ENCODE assay signal across 16 cellular contexts in genomic region chr22:49564054-49564453, GRCh38.
DNase-seq lines count a peak whose midpoint lies in the region; ATAC-seq and TF ChIP-seq lines count a peak whose summit lies in the region.
"Had no signal": no experiment of that assay in that cellular context is flagged by ENCODE, and none has a peak within 500 bp of the region (broad histone marks: within the 10 kb centered on the region; RNA-seq: fewer than 3 reads in every experiment).

No MANE protein-coding gene starts in this region.

- no peak overlapping the region for H2AFZ ChIP-seq in H9 (ENCODE audit: low read length)
- H2AFZ ChIP-seq: GM23338 had no signal

- WGBS in H9 (ENCODE audit: extremely low coverage, insufficient read length, low lambda C conversion rate) = no CpG with 5 or more reads among the region's 5 CpGs
- WGBS in sigmoid colon, 2 donors = 87 to 93% methylated on average over 5 of the region's 5 CpGs
- WGBS in prostate gland = 79% methylated on average over 5 of the region's 5 CpGs

- no peak overlapping the region for H3K4me2 ChIP-seq in H9 (ENCODE audit: insufficient read depth, insufficient read length, low read length)
- H3K4me2 ChIP-seq: A549, GM23338 had no signal

- H3K9me3 ChIP-seq in H9 (ENCODE audit: control insufficient read depth, low read depth, low read length) = no peaks in the 10 kb centered on the region
- H3K9me3 ChIP-seq in sigmoid colon = no peaks in the 10 kb centered on the region
- no peaks in the 10 kb centered on the region for H3K9me3 ChIP-seq in prostate gland
- H3K9me3 ChIP-seq: A549, BE2C, HAP-1 had no signal

- no peaks in the 10 kb centered on the region for H3K4me1 Mint-ChIP-seq in H9
- H3K4me1 Mint-ChIP-seq: GM23338 had no signal

- TF ChIP-seq EP300 in sigmoid colon (IDR thresholded peaks at IDR 0.05) = no peak

- H3K9ac ChIP-seq in H9 (ENCODE audit: extremely low read depth, insufficient read length, low read length) = no peak overlapping the region

- H3K23ac ChIP-seq in H9 (ENCODE audit: insufficient read length, low read depth, low read length) = no peak overlapping the region

- H3K79me1 ChIP-seq in H9 (ENCODE audit: insufficient read depth, low read depth, low read length, poor library complexity, severe bottlenecking) = no peaks in the 10 kb centered on the region

- no peak overlapping the region for H2BK15ac ChIP-seq in H9 (ENCODE audit: low read depth, low read length)

- H3K56ac ChIP-seq in H9 (ENCODE audit: insufficient read length, low read depth, low read length) = no peak overlapping the region

- DNase-seq in H7 = peak; percentile 10
- DNase-seq in H9 = peak; percentile 11
- peak; percentile 32 for DNase-seq in left lobe of liver (ENCODE audit: low spot score)
- peak; percentile 34 for DNase-seq in sigmoid colon
- DNase-seq in prostate gland (ENCODE audit: low spot score) = no peak
- no peak for DNase-seq in HCEC 1CT
- DNase-seq: BE2C; CD4-positive, alpha-beta memory T cell; DMS79; HFFc6 had no signal

- H3K18ac ChIP-seq in H9 (ENCODE audit: insufficient read length, low read depth, low read length) = no peak overlapping the region

- H2BK5ac ChIP-seq in H9 (ENCODE audit: insufficient read length, low read length) = no peak overlapping the region

- H3K27me3 ChIP-seq in H7 (ENCODE audit: control insufficient read depth, insufficient read depth, low read length) (no peaks in the 10 kb centered on the region), H9 (ENCODE audit: insufficient read depth, low read length) (no peaks in the 10 kb centered on the region), sigmoid colon (peaks cover 0 to 8% (median 0%) of the 10 kb centered on the region in 3 donors), prostate gland (replicated peaks; ENCODE audit: insufficient read depth) (no peaks in the 10 kb centered on the region)
- H3K27me3 ChIP-seq: BE2C had no signal

- no peaks in the 10 kb centered on the region for H3K23me2 ChIP-seq in H9 (ENCODE audit: insufficient read length, low read depth, low read length, poor library complexity, severe bottlenecking)

- no peak overlapping the region for H2BK12ac ChIP-seq in H9 (ENCODE audit: insufficient read length, low read depth, low read length)

- no peak overlapping the region for H3T11ph ChIP-seq in H9 (ENCODE audit: low read length)

- intact Hi-C loops in sigmoid colon (cut with DNase I) (no loop called here), prostate gland (cut with DNase I) (no loop called here)

- H3K27ac ChIP-seq in H9 (ENCODE audit: insufficient read length, low read depth, low read length) (no peak overlapping the region), sigmoid colon (no peak overlapping the region), prostate gland (no peak overlapping the region)
- H3K27ac ChIP-seq: A549, C4-2B had no signal

- H2AK5ac ChIP-seq in H9 (ENCODE audit: insufficient read length, low read length) = no peak overlapping the region

- ATAC-seq in left lobe of liver (no peak), HG03354 (IDR thresholded peaks at IDR 0.05; ENCODE audit: poor library complexity, severe bottlenecking, unreplicated experiment) (no peak)
- ATAC-seq: A549, GM12878, GM23338 had no signal

- H4K5ac ChIP-seq in H9 (ENCODE audit: insufficient read length, low read depth, low read length) = no peak overlapping the region

- H3K4me1 ChIP-seq in H9 (ENCODE audit: insufficient read depth, low read length) = no peaks in the 10 kb centered on the region
- no peaks in the 10 kb centered on the region for H3K4me1 ChIP-seq in sigmoid colon
- no peaks in the 10 kb centered on the region for H3K4me1 ChIP-seq in prostate gland (replicated peaks)
- H3K4me1 ChIP-seq: A549, BE2C, HAP-1 had no signal

- no peak for TF ChIP-seq POLR2A in sigmoid colon (IDR thresholded peaks at IDR 0.05)
- TF ChIP-seq POLR2A in prostate gland (IDR thresholded peaks at IDR 0.05) = no peak

- H4K8ac ChIP-seq in H9 (replicated peaks; ENCODE audit: insufficient read length, low read depth, low read length) = no peak overlapping the region

- H3K4me3 ChIP-seq in H7 (ENCODE audit: insufficient read depth, low read depth, low read length) (no peak overlapping the region), sigmoid colon (no peak overlapping the region), prostate gland (no peak overlapping the region)
- H3K4me3 ChIP-seq: A549, GM12878, GM23338, HAP-1 had no signal

- no peaks in the 10 kb centered on the region for H4K20me1 ChIP-seq in H9 (ENCODE audit: control insufficient read depth, insufficient read depth, insufficient read length)

- no peaks in the 10 kb centered on the region for H3K36me3 Mint-ChIP-seq in H9 (ENCODE audit: insufficient read depth in 1 of 3, low read depth in 3 of 3)

- H3K4ac ChIP-seq in H9 (ENCODE audit: low read depth, low read length) = no peak overlapping the region

- no peak overlapping the region; the same call in 1 of the 2 replicates for H3K14ac ChIP-seq in H9 (ENCODE audit: insufficient read depth, low read length)

- no peak overlapping the region for H4K91ac ChIP-seq in H9 (ENCODE audit: insufficient read length, low read depth, low read length)

- TF ChIP-seq CTCF in H9 (conservative IDR thresholded peaks at IDR 0.05) = no peak
- TF ChIP-seq CTCF in sigmoid colon (IDR thresholded peaks at IDR 0.05) = no peak
- no peak for TF ChIP-seq CTCF in prostate gland (IDR thresholded peaks at IDR 0.05)

- no peak overlapping the region for H2BK20ac ChIP-seq in H9 (ENCODE audit: low read depth, low read length, poor library complexity, severe bottlenecking)

- H3K9me3 Mint-ChIP-seq in H9 = no peaks in the 10 kb centered on the region; a peak in 1 of 5 replicates
- H3K9me3 Mint-ChIP-seq: GM23338 had no signal

- H3K79me2 ChIP-seq in H9 (ENCODE audit: insufficient read depth, low read length) = no peaks in the 10 kb centered on the region

- H3K36me3 ChIP-seq in H7 (replicated peaks; ENCODE audit: control insufficient read depth, insufficient read depth, low read length) = no peaks in the 10 kb centered on the region
- H3K36me3 ChIP-seq in sigmoid colon = no peaks in the 10 kb centered on the region
- H3K36me3 ChIP-seq in prostate gland = no peaks in the 10 kb centered on the region
- H3K36me3 ChIP-seq: BE2C, HAP-1 had no signal

- no peak overlapping the region for H3K4me3 Mint-ChIP-seq in H9
- H3K4me3 Mint-ChIP-seq: CD4-positive, alpha-beta memory T cell; GM23338; HFFc6 had no signal

- peaks cover 2% of the 10 kb centered on the region for H3K27me3 Mint-ChIP-seq in H9 (ENCODE audit: low read depth)
- H3K27me3 Mint-ChIP-seq: CD4-positive, alpha-beta memory T cell had no signal

- H2BK120ac ChIP-seq in H9 (ENCODE audit: low read depth, low read length, poor library complexity, severe bottlenecking) = no peak overlapping the region

- no peak overlapping the region for H3K27ac Mint-ChIP-seq in H9
- H3K27ac Mint-ChIP-seq: CD4-positive, alpha-beta memory T cell; GM23338; HFFc6 had no signal

Comparison
In these comparisons a context has a peak if more than half of its experiments do, and no peak if none do; other contexts are left out.
1. DNase-seq: peak in H7 (single experiment), H9 (single experiment), left lobe of liver (single experiment) and sigmoid colon (single experiment); none in prostate gland (single experiment) and HCEC 1CT (single experiment).